In genomic region chr20:36573798-36574277, GRCh38 we compare ENCODE assay signal across 8 cellular contexts. TPM values are rescaled to one million over a fixed set of nuclear protein-coding genes. Genes with fewer than 3 reads are reported as not detected.
A peak's percentile ranks its signal among the peaks of the same experiment; 100 is the strongest.
DNase-seq lines count a peak whose midpoint lies in the region; ATAC-seq lines count a peak whose summit lies in the region.

No MANE protein-coding gene starts in this region.

- H3K27ac ChIP-seq in duodenal mucosa (ENCODE audit: low read depth, low read length) (peak overlapping the region; percentile 83), stomach smooth muscle (ENCODE audit: low read length) (peak overlapping the region; percentile 85)

- peak; percentile 7 for ATAC-seq in HG02852 (IDR thresholded peaks at IDR 0.05; ENCODE audit: unreplicated experiment)
- ATAC-seq in T-helper 17 cell, result no peak

- peaks cover 28% of the 10 kb centered on the region for H3K4me1 Mint-ChIP-seq in T-helper 17 cell

- DNase-seq in C1 segment of cervical spinal cord (lab: John Stamatoyannopoulos, UW), result peak in 8 of 14 donors; percentile 17 to 70 (median 35)
- peak; percentile 35 to 43 (median 35) for DNase-seq in T-helper 17 cell
- peak; percentile 55 for DNase-seq in medulla oblongata (ENCODE audit: extremely low spot score)
- no peak for DNase-seq in NCI-H1105 (lab: John Stamatoyannopoulos, UW)
- DNase-seq in NCI-H774 (lab: John Stamatoyannopoulos, UW), result no peak

- no peaks in the 10 kb centered on the region for H3K27me3 Mint-ChIP-seq in T-helper 17 cell

- H3K36me3 ChIP-seq in duodenal mucosa (ENCODE audit: control insufficient read depth in 1 of 2, insufficient read depth in 2 of 2, low read length in 2 of 2), result peaks cover 0 to 5% of the 10 kb centered on the region in 2 donors
- peaks cover 0 to 1% of the 10 kb centered on the region in 2 donors for H3K36me3 ChIP-seq in stomach smooth muscle (ENCODE audit: control insufficient read depth in 2 of 2, insufficient read depth in 2 of 2, low read length in 2 of 2)

- H3K27ac Mint-ChIP-seq in T-helper 17 cell, result peak overlapping the region; percentile 97

- H3K4me3 ChIP-seq in duodenal mucosa (ENCODE audit: low read depth in 1 of 2, low read length in 2 of 2), result peak overlapping the region; percentile 65 to 66
- H3K4me3 ChIP-seq in stomach smooth muscle (ENCODE audit: low read length in 2 of 2), result peak overlapping the region; percentile 60 to 78

- H3K9me3 ChIP-seq in T-helper 17 cell (ENCODE audit: control insufficient read depth, low read length, poor library complexity, severe bottlenecking) (no peaks in the 10 kb centered on the region), duodenal mucosa (ENCODE audit: control insufficient read depth in 1 of 2, low read length in 2 of 2) (no peaks in the 10 kb centered on the region), stomach smooth muscle (ENCODE audit: control insufficient read depth in 2 of 2, low read length in 2 of 2) (no peaks in the 10 kb centered on the region)

- H3K27me3 ChIP-seq in duodenal mucosa (ENCODE audit: control insufficient read depth in 1 of 2, insufficient read depth in 2 of 2, low read length in 2 of 2), result no peaks in the 10 kb centered on the region
- no peaks in the 10 kb centered on the region for H3K27me3 ChIP-seq in stomach smooth muscle (ENCODE audit: control insufficient read depth in 1 of 2, insufficient read depth in 2 of 2, low read length in 2 of 2)

- H3K36me3 Mint-ChIP-seq in T-helper 17 cell (ENCODE audit: low read depth), result peaks cover 3% of the 10 kb centered on the region

- H3K9ac ChIP-seq in duodenal mucosa (ENCODE audit: low read depth in 1 of 2, low read length in 2 of 2) (peak overlapping the region; percentile 60 to 76), stomach smooth muscle (ENCODE audit: low read length in 2 of 2) (peak overlapping the region; percentile 71 to 86)

- H3K4me1 ChIP-seq in duodenal mucosa (ENCODE audit: control insufficient read depth in 1 of 2, insufficient read depth in 2 of 2, low read length in 2 of 2), result peaks cover 11 to 24% of the 10 kb centered on the region in 2 donors
- peaks cover 26% of the 10 kb centered on the region for H3K4me1 ChIP-seq in stomach smooth muscle (ENCODE audit: control insufficient read depth, insufficient read depth, low read length)

- peak overlapping the region; percentile 98 for H3K4me3 Mint-ChIP-seq in T-helper 17 cell

RNA-seq across cellular contexts. Expression of gene TGIF2, which starts 0.4 kb away (rescaled TPM):
- 10 to 100 TPM; 32.8 to 38.5 TPM for total RNA-seq in T-helper 17 cell

RNA-seq across cellular contexts. Expression of gene RAB5IF, which starts 31.7 kb away (rescaled TPM):
- 10 to 100 TPM; 66.3 to 71.0 TPM for total RNA-seq in T-helper 17 cell

RNA-seq across cellular contexts. Expression of gene MYL9, which starts 32.5 kb away (rescaled TPM):
- 100 to 1,000 TPM in 1 of 2 donors, 1 to 10 TPM in 1; 3.4 to 125 TPM for total RNA-seq in T-helper 17 cell

Comparison
In these comparisons a context has a peak if more than half of its experiments do, and no peak if none do; other contexts are left out.
1. DNase-seq: peak in C1 segment of cervical spinal cord (8 of 14), T-helper 17 cell (3 of 3) and medulla oblongata (single experiment); none in NCI-H1105 (single experiment) and NCI-H774 (single experiment).